8 cellular contexts compared by ENCODE assay signal in genomic region chr19:12293771-12294307, GRCh38. TPM values are rescaled to one million over a fixed set of nuclear protein-coding genes. Genes with fewer than 3 reads are reported as not detected.
DNase-seq lines count a peak whose midpoint lies in the region; ATAC-seq and TF ChIP-seq lines count a peak whose summit lies in the region.

No MANE protein-coding gene starts in this region.

- no peaks in the 10 kb centered on the region for H3K36me3 ChIP-seq in CD8-positive, alpha-beta memory T cell (ENCODE audit: insufficient read depth, low read length)
- H3K36me3 ChIP-seq in iPS-15b (ENCODE audit: control insufficient read depth, insufficient read depth, low read length) (no peaks in the 10 kb centered on the region), sigmoid colon (no peaks in the 10 kb centered on the region)

- H3K4me1 Mint-ChIP-seq in CD8-positive, alpha-beta memory T cell, result peaks cover 46 to 52% (median 52%) of the 10 kb centered on the region in 3 donors
- peaks cover 50% of the 10 kb centered on the region for H3K4me1 Mint-ChIP-seq in brain

- no peaks in the 10 kb centered on the region for H3K9me3 ChIP-seq in CD8-positive, alpha-beta memory T cell (ENCODE audit: low read length)
- H3K9me3 ChIP-seq in iPS-15b (ENCODE audit: control insufficient read depth, insufficient read depth, low read length) (no peaks in the 10 kb centered on the region), sigmoid colon (no peaks in the 10 kb centered on the region)

- peak; percentile 32 to 58 for TF ChIP-seq POLR2A in sigmoid colon (IDR thresholded peaks at IDR 0.05)

- H3K27ac ChIP-seq in CD8-positive, alpha-beta memory T cell (ENCODE audit: low read depth, low read length), result peak overlapping the region; percentile 70
- peak overlapping the region; percentile 94 to 98 (median 95) for H3K27ac ChIP-seq in sigmoid colon

- peaks cover 29% of the 10 kb centered on the region for H3K4me1 ChIP-seq in CD8-positive, alpha-beta memory T cell (ENCODE audit: insufficient read depth, low read length)
- peaks cover 5% of the 10 kb centered on the region for H3K4me1 ChIP-seq in iPS-15b (ENCODE audit: control insufficient read depth, insufficient read depth, low read length)
- peaks cover 0 to 48% (median 27%) of the 10 kb centered on the region in 4 donors for H3K4me1 ChIP-seq in sigmoid colon

- no peak for TF ChIP-seq EP300 in sigmoid colon (IDR thresholded peaks at IDR 0.05)

- CTCF ChIA-PET in CD8-positive, alpha-beta memory T cell (lab: Charles Lee), result interaction anchor here (2.6 kb wide), 1 partner anchor 39 kb away, joined by 8 read pairs; the partner anchor contains the start of gene ZNF563

- ATAC-seq in GM19372 (IDR thresholded peaks at IDR 0.05; ENCODE audit: low read depth, unreplicated experiment), result peak; percentile 51

- peaks cover 0 to 2% of the 10 kb centered on the region in 2 donors for H3K27me3 Mint-ChIP-seq in CD8-positive, alpha-beta memory T cell
- H3K27me3 Mint-ChIP-seq in brain, result peaks cover 14% of the 10 kb centered on the region

- H3K9me3 Mint-ChIP-seq in CD8-positive, alpha-beta memory T cell, result peaks cover 0 to 1% (median 0%) of the 10 kb centered on the region in 5 donors
- H3K9me3 Mint-ChIP-seq in brain, result peaks cover 0 to 35% (median under 1%) of the 10 kb centered on the region in 5 experiments

- peak overlapping the region; percentile 95 to 100 (median 99) for H3K4me3 Mint-ChIP-seq in CD8-positive, alpha-beta memory T cell
- peak overlapping the region; percentile 94 to 100 (median 97) for H3K4me3 Mint-ChIP-seq in brain

- DNase-seq in CD8-positive, alpha-beta memory T cell, result peak; percentile 32 to 70 (median 63)
- DNase-seq in HuH-7 (ENCODE audit: low spot score) (peak; percentile 69), T-helper 2 cell (peak; percentile 17 to 82 (median 45)), sigmoid colon (peak; percentile 89), epidermal melanocyte (ENCODE audit: insufficient read length, low spot score) (no peak)

- intact Hi-C loops in sigmoid colon (cut with DNase I), result loop anchor here (2.0 to 10.0 kb wide), 3 partner anchors 39 to 99 kb away; partner anchors contain the start of genes ZNF442 and ZNF563

- POLR2A ChIA-PET in CD8-positive, alpha-beta memory T cell (lab: Charles Lee), result interaction anchor here (0.5 to 2.0 kb wide), 3 partner anchors 39 to 234 kb away, joined by 3 to 21 read pairs (median 3); partner anchors contain the start of gene ZNF563

- WGBS in sigmoid colon, 2 donors, result 1% methylated on average over 20 of the region's 20 CpGs

- H3K27ac Mint-ChIP-seq in CD8-positive, alpha-beta memory T cell, result peak overlapping the region; percentile 84 to 99 (median 98)
- peak overlapping the region; percentile 91 to 99 (median 98) for H3K27ac Mint-ChIP-seq in brain

- peak overlapping the region; percentile 84 for H3K4me3 ChIP-seq in CD8-positive, alpha-beta memory T cell (ENCODE audit: low read length)
- H3K4me3 ChIP-seq in iPS-15b (ENCODE audit: low read depth, low read length) (peak overlapping the region; percentile 86), sigmoid colon (peak overlapping the region; percentile 89 to 99 (median 93))

- TF ChIP-seq CTCF in brain (conservative IDR thresholded peaks at IDR 0.05), result no peak
- no peak for TF ChIP-seq CTCF in sigmoid colon (IDR thresholded peaks at IDR 0.05)

- peak overlapping the region; percentile 68 for H3K9ac ChIP-seq in iPS-15b (ENCODE audit: low read depth, low read length)

- H3K36me3 Mint-ChIP-seq in CD8-positive, alpha-beta memory T cell, result peaks cover 0 to 34% (median 8%) of the 10 kb centered on the region in 3 donors
- peaks cover 35% of the 10 kb centered on the region for H3K36me3 Mint-ChIP-seq in brain

- H3K27me3 ChIP-seq in CD8-positive, alpha-beta memory T cell (ENCODE audit: insufficient read depth, low read length, poor library complexity, severe bottlenecking), result no peaks in the 10 kb centered on the region
- H3K27me3 ChIP-seq in iPS-15b (ENCODE audit: control insufficient read depth, insufficient read depth, low read length) (no peaks in the 10 kb centered on the region), sigmoid colon (no peaks in the 10 kb centered on the region)

RNA-seq across cellular contexts. Expression of gene ZNF44, which starts 0.8 kb away (rescaled TPM):
- total RNA-seq in CD8-positive, alpha-beta memory T cell, result 10 to 100 TPM; 12.3 to 12.6 TPM
- polyA plus RNA-seq in CD8-positive, alpha-beta memory T cell, result 27.8 TPM
- 2.0 TPM for polyA plus RNA-seq in brain (ENCODE audit: insufficient read depth, low read depth, low replicate concordance)
- total RNA-seq in sigmoid colon, result 10 to 100 TPM in 2 of 4 donors, 1 to 10 TPM in 2; 6.4 to 16.3 (median 11.2) TPM
- polyA plus RNA-seq in sigmoid colon, result 10 to 100 TPM in 1 of 3 donors, 1 to 10 TPM in 2; 7.2 to 12.3 (median 7.9) TPM

RNA-seq across cellular contexts. Expression of gene ZNF563, which starts 39.6 kb away (rescaled TPM):
- 1 to 10 TPM; 2.8 to 3.5 TPM for total RNA-seq in CD8-positive, alpha-beta memory T cell
- polyA plus RNA-seq in CD8-positive, alpha-beta memory T cell, result 3.5 TPM
- polyA plus RNA-seq in brain (ENCODE audit: insufficient read depth, low read depth, low replicate concordance), result 0.12 TPM
- 1 to 10 TPM; 2.5 to 6.6 (median 4.3) TPM for total RNA-seq in sigmoid colon
- 1 to 10 TPM; 1.8 to 2.5 (median 2.1) TPM for polyA plus RNA-seq in sigmoid colon
